Comparison of ENCODE assay signal across 23 cellular contexts in the genomic region with DNA sequence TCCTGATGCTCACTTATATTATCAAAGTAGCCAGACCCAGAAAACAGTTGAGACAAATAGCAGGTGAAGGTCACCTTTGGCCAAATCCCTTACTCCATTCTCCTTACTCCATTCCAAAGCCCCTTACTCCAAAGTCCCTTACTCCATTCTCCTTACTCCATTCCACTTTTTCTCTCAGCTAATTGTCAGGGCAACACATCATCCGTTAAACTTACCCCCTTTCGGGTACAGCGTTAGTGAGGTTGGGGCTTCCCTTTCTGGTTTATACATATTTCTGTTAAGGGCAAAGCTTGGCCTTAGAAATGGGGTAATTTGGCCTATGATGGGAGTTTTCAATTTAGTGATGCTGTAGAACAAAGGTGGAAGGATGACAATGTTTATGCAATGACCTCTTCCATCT.
A peak's percentile ranks its signal among the peaks of the same experiment; 100 is the strongest.
DNase-seq lines count a peak whose midpoint lies in the region; ATAC-seq and TF ChIP-seq lines count a peak whose summit lies in the region.
"Had no signal": no experiment of that assay in that cellular context is flagged by ENCODE, and none has a peak within 500 bp of the region (broad histone marks: within the 10 kb centered on the region; RNA-seq: fewer than 3 reads in every experiment).

No MANE protein-coding gene starts in this region.

- BruUV-seq in MCF 10A (replicated peaks; lab: Mats Ljungman, UMichigan) = no TSS peak

- intact Hi-C loops in natural killer cell (cut with micrococcal nuclease) = no loop called here
- intact Hi-C loops in activated T-helper 2 cell treated with anti-CD3 and anti-CD28 coated beads, Interferon-gamma antibody, Interleukin-2, Interleukin-4, amounts not matched to agents 10 μg/mL and 5 μg/mL and 100 μg/mL, durations not matched to agents 14 hours and 24 hours and 36 hours (cut with micrococcal nuclease) = no loop called here
- intact Hi-C loops in MCF 10A (cut with micrococcal nuclease) = no loop called here

- peaks cover 8% of the 10 kb centered on the region for H3K9me3 Mint-ChIP-seq in T-helper 2 cell treated with Interferon-gamma antibody and Interleukin-4, amounts not matched to agents 5 μg/mL and 100 μg/mL, for 36 hours
- H3K9me3 Mint-ChIP-seq in natural killer cell treated with Interleukin-12 subunit alpha and Interleukin-12 subunit beta and Interleukin-15 and Interleukin-18, amount 100 ng/mL, for 72 hours = no peaks in the 10 kb centered on the region
- H3K9me3 Mint-ChIP-seq in natural killer cell = no peaks in the 10 kb centered on the region
- peaks cover 8% of the 10 kb centered on the region for H3K9me3 Mint-ChIP-seq in activated T-helper 2 cell treated with anti-CD3 and anti-CD28 coated beads, Interferon-gamma antibody, Interleukin-2, Interleukin-4, amounts not matched to agents 10 μg/mL and 5 μg/mL and 100 μg/mL, durations not matched to agents 14 hours and 24 hours and 36 hours
- no peaks in the 10 kb centered on the region for H3K9me3 Mint-ChIP-seq in effector memory CD8-positive, alpha-beta T cell
- H3K9me3 Mint-ChIP-seq in MCF 10A (ENCODE audit: unreplicated experiment) = no peaks in the 10 kb centered on the region
- H3K9me3 Mint-ChIP-seq: CD4-positive, alpha-beta memory T cell had no signal

- no peak for DNase-seq in T-helper 2 cell treated with Interferon-gamma antibody and Interleukin-4, amounts not matched to agents 5 μg/mL and 100 μg/mL, for 36 hours (ENCODE audit: low spot score)
- DNase-seq in T-helper 2 cell (no peak), natural killer cell (no peak), MCF 10A (ENCODE audit: unreplicated experiment) (no peak)
- no peak for DNase-seq in natural killer cell treated with Interleukin-12 subunit alpha and Interleukin-12 subunit beta and Interleukin-15 and Interleukin-18, amount 100 ng/mL, for 72 hours (ENCODE audit: low spot score)
- no peak for DNase-seq in activated T-helper 2 cell treated with anti-CD3 and anti-CD28 coated beads, Interferon-gamma antibody, Interleukin-2, Interleukin-4, amounts not matched to agents 10 μg/mL and 5 μg/mL and 100 μg/mL, durations not matched to agents 14 hours and 24 hours and 36 hours (ENCODE audit: low spot score)
- DNase-seq in effector memory CD8-positive, alpha-beta T cell = no peak
- DNase-seq: 8988T; Caco-2; CD4-positive, alpha-beta memory T cell; DMS 273 treated with DMSO at 0.1 percent for 48 hours; DMS79 treated with DMSO at 0.1 percent for 48 hours; H9; HFFc6; NCI-H1105; NCI-H146; NCI-H2029 treated with DMSO at 0.1 percent for 48 hours; NCI-H345; NCI-H524; NCI-H774; NK-92 treated with Interleukin-12 subunit alpha and Interleukin-12 subunit beta, amount 100 ng/mL, for 24 hours; SHP77 treated with DMSO at 0.1 percent for 48 hours had no signal

- H3K27me3 Mint-ChIP-seq in T-helper 2 cell treated with Interferon-gamma antibody and Interleukin-4, amounts not matched to agents 5 μg/mL and 100 μg/mL, for 36 hours (ENCODE audit: low read depth) = no peaks in the 10 kb centered on the region
- no peaks in the 10 kb centered on the region for H3K27me3 Mint-ChIP-seq in natural killer cell treated with Interleukin-12 subunit alpha and Interleukin-12 subunit beta and Interleukin-15 and Interleukin-18, amount 100 ng/mL, for 72 hours
- H3K27me3 Mint-ChIP-seq in natural killer cell (ENCODE audit: low read depth in 2 of 2) (no peaks in the 10 kb centered on the region), MCF 10A (ENCODE audit: insufficient read depth, unreplicated experiment) (no peaks in the 10 kb centered on the region)
- no peaks in the 10 kb centered on the region for H3K27me3 Mint-ChIP-seq in activated T-helper 2 cell treated with anti-CD3 and anti-CD28 coated beads, Interferon-gamma antibody, Interleukin-2, Interleukin-4, amounts not matched to agents 10 μg/mL and 5 μg/mL and 100 μg/mL, durations not matched to agents 14 hours and 24 hours and 36 hours (ENCODE audit: low read depth)
- H3K27me3 Mint-ChIP-seq in effector memory CD8-positive, alpha-beta T cell = no peaks in the 10 kb centered on the region
- H3K27me3 Mint-ChIP-seq: CD4-positive, alpha-beta memory T cell had no signal

- no peak for ATAC-seq in natural killer cell treated with Interleukin-12 subunit alpha and Interleukin-12 subunit beta and Interleukin-15 and Interleukin-18, amount 100 ng/mL, for 72 hours
- no peak for ATAC-seq in natural killer cell
- ATAC-seq in effector memory CD8-positive, alpha-beta T cell (replicated peaks) = no peak
- no peak for ATAC-seq in HG02571 (IDR thresholded peaks at IDR 0.05; ENCODE audit: unreplicated experiment)

- no peak overlapping the region for H3K4me3 Mint-ChIP-seq in T-helper 2 cell treated with Interferon-gamma antibody and Interleukin-4, amounts not matched to agents 5 μg/mL and 100 μg/mL, for 36 hours
- peak overlapping the region; percentile 71 for H3K4me3 Mint-ChIP-seq in natural killer cell treated with Interleukin-12 subunit alpha and Interleukin-12 subunit beta and Interleukin-15 and Interleukin-18, amount 100 ng/mL, for 72 hours
- no peak overlapping the region for H3K4me3 Mint-ChIP-seq in natural killer cell
- H3K4me3 Mint-ChIP-seq in activated T-helper 2 cell treated with anti-CD3 and anti-CD28 coated beads, Interferon-gamma antibody, Interleukin-2, Interleukin-4, amounts not matched to agents 10 μg/mL and 5 μg/mL and 100 μg/mL, durations not matched to agents 14 hours and 24 hours and 36 hours (ENCODE audit: low read depth) = no peak overlapping the region
- H3K4me3 Mint-ChIP-seq in effector memory CD8-positive, alpha-beta T cell = no peak overlapping the region
- H3K4me3 Mint-ChIP-seq in MCF 10A (ENCODE audit: unreplicated experiment) = no peak overlapping the region
- H3K4me3 Mint-ChIP-seq: CD4-positive, alpha-beta memory T cell; H9; HFFc6 had no signal

- peaks cover 13% of the 10 kb centered on the region for H3K36me3 Mint-ChIP-seq in T-helper 2 cell treated with Interferon-gamma antibody and Interleukin-4, amounts not matched to agents 5 μg/mL and 100 μg/mL, for 36 hours (ENCODE audit: low read depth)
- peaks cover 6% of the 10 kb centered on the region for H3K36me3 Mint-ChIP-seq in natural killer cell treated with Interleukin-12 subunit alpha and Interleukin-12 subunit beta and Interleukin-15 and Interleukin-18, amount 100 ng/mL, for 72 hours
- H3K36me3 Mint-ChIP-seq in natural killer cell (no peaks in the 10 kb centered on the region), MCF 10A (ENCODE audit: insufficient read depth, unreplicated experiment) (no peaks in the 10 kb centered on the region)
- H3K36me3 Mint-ChIP-seq in activated T-helper 2 cell treated with anti-CD3 and anti-CD28 coated beads, Interferon-gamma antibody, Interleukin-2, Interleukin-4, amounts not matched to agents 10 μg/mL and 5 μg/mL and 100 μg/mL, durations not matched to agents 14 hours and 24 hours and 36 hours (ENCODE audit: low read depth) = peaks cover 6% of the 10 kb centered on the region
- H3K36me3 Mint-ChIP-seq in effector memory CD8-positive, alpha-beta T cell (ENCODE audit: insufficient read depth) = no peaks in the 10 kb centered on the region
- H3K36me3 Mint-ChIP-seq: CD4-positive, alpha-beta memory T cell had no signal

- peaks cover 60% of the 10 kb centered on the region for H3K4me1 Mint-ChIP-seq in T-helper 2 cell treated with Interferon-gamma antibody and Interleukin-4, amounts not matched to agents 5 μg/mL and 100 μg/mL, for 36 hours (ENCODE audit: low read depth)
- peaks cover 56 to 68% of the 10 kb centered on the region in 2 donors for H3K4me1 Mint-ChIP-seq in natural killer cell treated with Interleukin-12 subunit alpha and Interleukin-12 subunit beta and Interleukin-15 and Interleukin-18, amount 100 ng/mL, for 72 hours (ENCODE audit: low read depth in 2 of 2)
- H3K4me1 Mint-ChIP-seq in natural killer cell (peaks cover 17 to 22% of the 10 kb centered on the region in 2 donors), MCF 10A (ENCODE audit: insufficient read depth, unreplicated experiment) (no peaks in the 10 kb centered on the region)
- H3K4me1 Mint-ChIP-seq in activated T-helper 2 cell treated with anti-CD3 and anti-CD28 coated beads, Interferon-gamma antibody, Interleukin-2, Interleukin-4, amounts not matched to agents 10 μg/mL and 5 μg/mL and 100 μg/mL, durations not matched to agents 14 hours and 24 hours and 36 hours (ENCODE audit: low read depth) = peaks cover 70% of the 10 kb centered on the region
- H3K4me1 Mint-ChIP-seq in effector memory CD8-positive, alpha-beta T cell (ENCODE audit: low read depth in 2 of 2) = peaks cover 8 to 9% of the 10 kb centered on the region in 2 donors

- TF ChIP-seq CTCF in natural killer cell (IDR thresholded peaks at IDR 0.05) (no peak), MCF 10A (IDR thresholded peaks at IDR 0.05; ENCODE audit: unreplicated experiment) (no peak)

- CTCF ChIA-PET in MCF 10A (lab: Yijun Ruan, JAX) = no interaction called here

- H3K27ac Mint-ChIP-seq in T-helper 2 cell treated with Interferon-gamma antibody and Interleukin-4, amounts not matched to agents 5 μg/mL and 100 μg/mL, for 36 hours = peak overlapping the region; percentile 81
- peak overlapping the region; percentile 99 for H3K27ac Mint-ChIP-seq in natural killer cell treated with Interleukin-12 subunit alpha and Interleukin-12 subunit beta and Interleukin-15 and Interleukin-18, amount 100 ng/mL, for 72 hours
- H3K27ac Mint-ChIP-seq in natural killer cell (no peak overlapping the region), MCF 10A (ENCODE audit: low read depth, unreplicated experiment) (no peak overlapping the region)
- peak overlapping the region; percentile 90 for H3K27ac Mint-ChIP-seq in activated T-helper 2 cell treated with anti-CD3 and anti-CD28 coated beads, Interferon-gamma antibody, Interleukin-2, Interleukin-4, amounts not matched to agents 10 μg/mL and 5 μg/mL and 100 μg/mL, durations not matched to agents 14 hours and 24 hours and 36 hours
- H3K27ac Mint-ChIP-seq in effector memory CD8-positive, alpha-beta T cell = no peak overlapping the region
- H3K27ac Mint-ChIP-seq: HFFc6 had no signal

- POLR2A ChIA-PET in MCF 10A (lab: Yijun Ruan, JAX) = interaction anchor here (0.7 kb wide), 1 partner anchor 292 kb away, joined by 3 read pairs; no protein-coding TSS in a partner anchor

Comparison
In these comparisons a context has a peak if more than half of its experiments do, and no peak if none do; other contexts are left out.
1. H3K27ac Mint-ChIP-seq: peak in T-helper 2 cell treated with Interferon-gamma antibody and Interleukin-4, amounts not matched to agents 5 μg/mL and 100 μg/mL, for 36 hours (single experiment), natural killer cell treated with Interleukin-12 subunit alpha and Interleukin-12 subunit beta and Interleukin-15 and Interleukin-18, amount 100 ng/mL, for 72 hours (2 of 2) and activated T-helper 2 cell treated with anti-CD3 and anti-CD28 coated beads, Interferon-gamma antibody, Interleukin-2, Interleukin-4, amounts not matched to agents 10 μg/mL and 5 μg/mL and 100 μg/mL, durations not matched to agents 14 hours and 24 hours and 36 hours (single experiment); none in natural killer cell (0 of 2), effector memory CD8-positive, alpha-beta T cell (0 of 2) and MCF 10A (single experiment).